19 cellular contexts compared by ENCODE assay signal in the genomic region with DNA sequence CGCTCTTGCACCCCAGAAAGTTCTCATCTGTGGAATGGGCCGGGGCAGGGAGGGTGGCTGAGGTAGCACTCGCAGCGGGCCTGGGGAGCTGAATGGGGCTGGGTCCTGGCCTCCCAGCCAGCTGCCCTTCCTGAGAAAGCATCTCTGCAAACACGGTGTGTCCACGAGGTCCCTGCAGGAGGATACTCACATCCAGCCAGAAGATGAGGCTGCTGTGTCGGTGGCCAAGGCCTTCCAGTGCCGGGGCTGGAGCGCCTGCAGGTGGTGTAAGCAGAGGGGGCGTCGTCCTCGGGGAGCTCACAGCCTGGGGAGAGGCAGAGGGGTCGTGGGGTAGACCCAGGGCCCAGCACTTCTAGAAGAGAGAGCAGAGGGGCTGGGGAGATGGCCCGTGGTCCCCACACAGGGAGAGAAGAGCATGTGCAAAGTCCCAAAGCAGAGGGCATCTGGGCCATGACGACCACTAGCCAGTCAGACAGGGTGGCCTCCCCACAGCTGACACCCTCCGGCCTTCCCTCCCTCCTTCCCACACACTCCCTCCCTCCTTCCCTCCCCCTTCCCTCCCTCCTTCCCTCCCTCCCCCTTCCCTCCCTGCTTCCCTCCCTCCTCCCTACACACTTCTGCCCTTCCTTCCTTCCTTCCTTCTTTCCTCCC.
DNase-seq lines count a peak whose midpoint lies in the region; ATAC-seq and TF ChIP-seq lines count a peak whose summit lies in the region.
"Had no signal": no experiment of that assay in that cellular context is flagged by ENCODE, and none has a peak within 500 bp of the region (broad histone marks: within the 10 kb centered on the region; RNA-seq: fewer than 3 reads in every experiment).

No MANE protein-coding gene starts in this region.

- no peak overlapping the region for H3K56ac ChIP-seq in mesendoderm (ENCODE audit: low read length)

- POLR2A ChIA-PET in activated B cell treated with CpG ODN at 0.5 μM for 24 hours (lab: Charles Lee), result no interaction called here

- H3K18ac ChIP-seq in mesendoderm (ENCODE audit: low read length), result no peak overlapping the region

- no peak overlapping the region for H2AFZ ChIP-seq in neural progenitor cell (replicated peaks)

- H2BK120ac ChIP-seq in mesendoderm (ENCODE audit: low read depth, low read length), result no peak overlapping the region

- no peak overlapping the region for H2BK15ac ChIP-seq in mesendoderm (replicated peaks; ENCODE audit: low read depth)

- H3K4me2 ChIP-seq in neural progenitor cell, result peak overlapping the region; percentile 69
- H3K4me2 ChIP-seq in mesendoderm (ENCODE audit: low read length), result no peak overlapping the region
- H3K4me2 ChIP-seq: KMS-11 had no signal

- no peaks in the 10 kb centered on the region for H3K79me2 ChIP-seq in neural progenitor cell (ENCODE audit: low read depth)
- no peaks in the 10 kb centered on the region for H3K79me2 ChIP-seq in mesendoderm (ENCODE audit: control insufficient read depth, insufficient read depth, low read length)

- H3K9ac ChIP-seq in neural progenitor cell (no peak overlapping the region), mesendoderm (ENCODE audit: low read length) (no peak overlapping the region)
- H3K9ac ChIP-seq: KMS-11 had no signal

- no peak overlapping the region for H3K4me3 Mint-ChIP-seq in stimulated activated naive CD8-positive, alpha-beta T cell treated with anti-CD3 and anti-CD28 coated beads, Interleukin-15, amount 100 ng/mL, for 72 hours
- H3K4me3 Mint-ChIP-seq in activated B cell treated with CpG ODN at 0.5 μM for 24 hours, result no peak overlapping the region
- no peak overlapping the region for H3K4me3 Mint-ChIP-seq in neural progenitor cell
- H3K4me3 Mint-ChIP-seq: T-helper 17 cell had no signal

- no peak for TF ChIP-seq CTCF in activated B cell treated with CpG ODN at 0.5 μM for 24 hours (IDR thresholded peaks at IDR 0.05)
- TF ChIP-seq CTCF in neural progenitor cell (IDR thresholded peaks at IDR 0.05), result no peak
- TF ChIP-seq CTCF in GM13977 (IDR thresholded peaks at IDR 0.05; ENCODE audit: extremely low read depth, insufficient read depth, missing control alignments), result no peak

- no peaks in the 10 kb centered on the region for H3K9me3 ChIP-seq in neural progenitor cell (ENCODE audit: low read depth)
- H3K9me3 ChIP-seq: mucosa of descending colon had no signal

- peak; percentile 49 for ATAC-seq in stimulated activated naive CD8-positive, alpha-beta T cell treated with anti-CD3 and anti-CD28 coated beads, Interleukin-15, amount 100 ng/mL, for 72 hours
- no peak for ATAC-seq in stimulated activated naive CD8-positive, alpha-beta T cell treated with anti-CD3 and anti-CD28 coated beads, Interleukin-15, Interleukin-2, amounts not matched to agents 100 U/mL and 50 U/mL, for 24 hours
- ATAC-seq in activated B cell treated with CpG ODN at 0.5 μM for 24 hours (ENCODE audit: low read depth), result no peak
- ATAC-seq: mucosa of descending colon, T-helper 17 cell had no signal

- H3K4me3 ChIP-seq in neural progenitor cell (no peak overlapping the region), mesendoderm (ENCODE audit: low read length) (no peak overlapping the region)
- H3K4me3 ChIP-seq: mucosa of descending colon, skin epidermis had no signal

- peaks cover 23% of the 10 kb centered on the region for H3K27me3 ChIP-seq in neural progenitor cell
- H3K27me3 ChIP-seq in mesendoderm (ENCODE audit: insufficient read depth, low read length, poor library complexity), result peaks cover 20% of the 10 kb centered on the region

- H3K79me1 ChIP-seq in mesendoderm (ENCODE audit: low read length), result no peaks in the 10 kb centered on the region

- H4K20me1 ChIP-seq in neural progenitor cell (ENCODE audit: low read depth), result no peaks in the 10 kb centered on the region

- peaks cover 40% of the 10 kb centered on the region for H3K4me1 ChIP-seq in neural progenitor cell
- H3K4me1 ChIP-seq in mesendoderm (ENCODE audit: control insufficient read depth, low read depth, low read length), result peaks cover 2% of the 10 kb centered on the region

- H3K36me3 Mint-ChIP-seq in activated B cell treated with CpG ODN at 0.5 μM for 24 hours (ENCODE audit: low read depth) (no peaks in the 10 kb centered on the region), neural progenitor cell (no peaks in the 10 kb centered on the region)

- CTCF ChIA-PET in activated B cell treated with CpG ODN at 0.5 μM for 24 hours (lab: Charles Lee), result interaction anchor here (2.0 kb wide), 1 partner anchor 15 kb away, joined by 6 read pairs; no protein-coding TSS in a partner anchor

- H3F3A ChIP-seq in neural progenitor cell (ENCODE audit: low read depth), result peaks cover 13% of the 10 kb centered on the region

- H2AK5ac ChIP-seq in mesendoderm (ENCODE audit: low read length), result no peak overlapping the region

- intact Hi-C loops in activated B cell treated with CpG ODN at 0.5 μM for 24 hours (cut with micrococcal nuclease), result no loop called here

- H3K9me3 Mint-ChIP-seq in stimulated activated naive CD8-positive, alpha-beta T cell treated with anti-CD3 and anti-CD28 coated beads, Interleukin-15, amount 100 ng/mL, for 72 hours, result no peaks in the 10 kb centered on the region
- no peaks in the 10 kb centered on the region for H3K9me3 Mint-ChIP-seq in activated B cell treated with CpG ODN at 0.5 μM for 24 hours
- peaks cover 8% of the 10 kb centered on the region for H3K9me3 Mint-ChIP-seq in neural progenitor cell

- no peak overlapping the region for H3K23ac ChIP-seq in mesendoderm (ENCODE audit: low read length)

- in situ Hi-C loops in GM13977 (cut with MboI; ENCODE audit: low pct_unique_long_range_greater_than_20kb, low sequenced_read_pairs, unreplicated experiment), result no loop called here

- no peak overlapping the region for H2BK5ac ChIP-seq in mesendoderm (ENCODE audit: low read length)

- H4K8ac ChIP-seq in mesendoderm (ENCODE audit: low read depth, low read length), result no peak overlapping the region

- H3K4me1 Mint-ChIP-seq in stimulated activated naive CD8-positive, alpha-beta T cell treated with anti-CD3 and anti-CD28 coated beads, Interleukin-15, amount 100 ng/mL, for 72 hours, result peaks cover 10% of the 10 kb centered on the region
- H3K4me1 Mint-ChIP-seq in activated B cell treated with CpG ODN at 0.5 μM for 24 hours (no peaks in the 10 kb centered on the region), neural progenitor cell (peaks cover 51% of the 10 kb centered on the region)
- H3K4me1 Mint-ChIP-seq: T-helper 17 cell had no signal

- H3K27ac Mint-ChIP-seq in stimulated activated naive CD8-positive, alpha-beta T cell treated with anti-CD3 and anti-CD28 coated beads, Interleukin-15, amount 100 ng/mL, for 72 hours, result no peak overlapping the region
- H3K27ac Mint-ChIP-seq in activated B cell treated with CpG ODN at 0.5 μM for 24 hours (no peak overlapping the region), neural progenitor cell (peak overlapping the region; percentile 76)
- H3K27ac Mint-ChIP-seq: T-helper 17 cell had no signal

- H4K5ac ChIP-seq in mesendoderm (ENCODE audit: low read length), result no peak overlapping the region

- H3K27ac ChIP-seq in neural progenitor cell (no peak overlapping the region), mesendoderm (ENCODE audit: low read depth, low read length) (no peak overlapping the region)
- H3K27ac ChIP-seq: KMS-11, skin epidermis had no signal

- H3K27me3 Mint-ChIP-seq in stimulated activated naive CD8-positive, alpha-beta T cell treated with anti-CD3 and anti-CD28 coated beads, Interleukin-15, amount 100 ng/mL, for 72 hours, result peaks cover 87% of the 10 kb centered on the region
- peaks cover 38% of the 10 kb centered on the region for H3K27me3 Mint-ChIP-seq in activated B cell treated with CpG ODN at 0.5 μM for 24 hours
- peaks cover 11% of the 10 kb centered on the region for H3K27me3 Mint-ChIP-seq in neural progenitor cell (ENCODE audit: insufficient read depth, low read depth)

- no CpG with 5 or more reads among the region's 16 CpGs for WGBS in mesendoderm (ENCODE audit: extremely low coverage, insufficient coverage, low lambda C conversion rate)

- no peak overlapping the region for H3K4ac ChIP-seq in mesendoderm (ENCODE audit: low read depth, low read length)

- no peaks in the 10 kb centered on the region for H3K36me3 ChIP-seq in neural progenitor cell
- H3K36me3 ChIP-seq in mesendoderm (ENCODE audit: control insufficient read depth, insufficient read depth, low read length), result no peaks in the 10 kb centered on the region

- DNase-seq in stimulated activated naive CD8-positive, alpha-beta T cell treated with anti-CD3 and anti-CD28 coated beads, Interleukin-15, amount 100 ng/mL, for 72 hours, result no peak
- no peak for DNase-seq in stimulated activated naive CD8-positive, alpha-beta T cell treated with anti-CD3 and anti-CD28 coated beads, Interleukin-15, Interleukin-2, amounts not matched to agents 100 U/mL and 50 U/mL, for 24 hours
- DNase-seq in activated B cell treated with CpG ODN at 0.5 μM for 24 hours (peak; percentile 12), neural progenitor cell (ENCODE audit: low spot score) (no peak), GM13977 (ENCODE audit: low spot score) (no peak), mesendoderm (no peak), SIG-M5 (lab: John Stamatoyannopoulos, UW) (no peak)
- DNase-seq: activated CD4-positive, CD25-positive, alpha-beta regulatory T cell; activated gamma-delta T cell treated with Interleukin-2 at 50 U/mL for 16 hours; cerebellar nuclear complex; NCI-H1048; NCI-H2107; occipital lobe; stimulated activated CD4-positive, alpha-beta T cell treated with anti-CD3 and anti-CD28 coated beads, Interleukin-4, amount 100 ng/mL, for 4 hours; stimulated activated CD8-positive, alpha-beta memory T cell treated with anti-CD3 and anti-CD28 coated beads, Interleukin-4, amount 100 ng/mL, for 48 hours; T-helper 17 cell had no signal
